Comparison of ENCODE assay signal across 29 cellular contexts in genomic region chrX:139972113-139972512, GRCh38. TPM values are rescaled to one million over a fixed set of nuclear protein-coding genes. Genes with fewer than 3 reads are reported as not detected.
DNase-seq lines count a peak whose midpoint lies in the region; ATAC-seq, FAIRE-seq and TF ChIP-seq lines count a peak whose summit lies in the region.
"Had no signal": no experiment of that assay in that cellular context is flagged by ENCODE, and none has a peak within 500 bp of the region (broad histone marks: within the 10 kb centered on the region; RNA-seq: fewer than 3 reads in every experiment).

No MANE protein-coding gene starts in this region.

- no peak overlapping the region for H3K4me3 Mint-ChIP-seq in astrocyte (ENCODE audit: unreplicated experiment)
- H3K4me3 Mint-ChIP-seq: CD14-positive monocyte; CD4-positive, alpha-beta memory T cell; CD4-positive, CD25-positive, alpha-beta regulatory T cell; CD8-positive, alpha-beta memory T cell had no signal

- H2AFZ ChIP-seq in HepG2 (ENCODE audit: low read length) (no peak overlapping the region), astrocyte (ENCODE audit: low read depth, low read length) (no peak overlapping the region)

- TF ChIP-seq CTCF in right lobe of liver (IDR thresholded peaks at IDR 0.05) (no peak), HepG2 (CRISPR knock-in tag; IDR thresholded peaks at IDR 0.05) (no peak), astrocyte (IDR thresholded peaks at IDR 0.05; ENCODE audit: insufficient read depth, low read depth, low read length) (no peak), tibial artery (IDR thresholded peaks at IDR 0.05) (no peak)

- no peaks in the 10 kb centered on the region for H3K27me3 Mint-ChIP-seq in astrocyte (ENCODE audit: low read depth, unreplicated experiment)

- H3K4me1 ChIP-seq in right lobe of liver (peaks cover 0 to 13% (median 0%) of the 10 kb centered on the region in 4 donors), HepG2 (ENCODE audit: insufficient read depth, low read length) (no peaks in the 10 kb centered on the region), astrocyte (ENCODE audit: insufficient read depth, low read length) (no peaks in the 10 kb centered on the region), tibial artery (no peaks in the 10 kb centered on the region)
- H3K4me1 ChIP-seq: A549, BE2C, BLaER1 had no signal

- 25% methylated on average over 5 of the region's 5 CpGs for WGBS in right lobe of liver (ENCODE audit: insufficient coverage, low coverage, low lambda C conversion rate, missing lambda C conversion rate)
- WGBS in HepG2 (ENCODE audit: low lambda C conversion rate): 18% methylated on average over 5 of the region's 5 CpGs

- TF ChIP-seq EP300 in HepG2 (IDR thresholded peaks at IDR 0.05; ENCODE audit: low read depth in 2 of 2, low read length in 2 of 2) (no peak), HepG2 (CRISPR knock-in tag; IDR thresholded peaks at IDR 0.05; ENCODE audit: borderline replicate concordance) (no peak)

- H3K4me1 Mint-ChIP-seq in astrocyte (ENCODE audit: low read depth, unreplicated experiment): no peaks in the 10 kb centered on the region
- H3K4me1 Mint-ChIP-seq: CD14-positive monocyte; CD4-positive, CD25-positive, alpha-beta regulatory T cell; CD8-positive, alpha-beta memory T cell had no signal

- ATAC-seq in right lobe of liver: no peak
- no peak for ATAC-seq in HepG2
- ATAC-seq: GM12878 had no signal

- H3K4me3 ChIP-seq in right lobe of liver (peak overlapping the region in 2 of 3 donors; percentile 29 to 38), HepG2 (replicated peaks in 1 of 3; ENCODE audit: insufficient read depth in 1 of 3, low read depth in 2 of 3, low read length in 3 of 3) (no peak overlapping the region), astrocyte (ENCODE audit: insufficient read depth, low read depth, low read length) (no peak overlapping the region), tibial artery (no peak overlapping the region)
- H3K4me3 ChIP-seq: BLaER1, GM12878 had no signal

- FAIRE-seq in HepG2 (lab: Jason Lieb, UNC): no peak
- FAIRE-seq in astrocyte (lab: Jason Lieb, UNC): peak; percentile 87
- FAIRE-seq: A549, GM12878, GM12892, GM18507 had no signal

- H3K9me3 Mint-ChIP-seq in astrocyte (ENCODE audit: unreplicated experiment): no peaks in the 10 kb centered on the region
- H3K9me3 Mint-ChIP-seq: CD8-positive, alpha-beta memory T cell had no signal

- POLR2A ChIA-PET in HepG2 (lab: Yijun Ruan, JAX): no interaction called here

- H3K27ac ChIP-seq in right lobe of liver (no peak overlapping the region), HepG2 (ENCODE audit: extremely low read length, insufficient read depth, low read length) (no peak overlapping the region), astrocyte (ENCODE audit: low read depth, low read length) (no peak overlapping the region), tibial artery (no peak overlapping the region)
- H3K27ac ChIP-seq: 22Rv1, A549, BLaER1 had no signal

- H3K9me3 ChIP-seq in right lobe of liver: no peaks in the 10 kb centered on the region
- H3K9me3 ChIP-seq in HepG2 (ENCODE audit: low read length): no peaks in the 10 kb centered on the region
- H3K9me3 ChIP-seq in astrocyte (ENCODE audit: insufficient read depth, low read depth, low read length): no peaks in the 10 kb centered on the region
- peaks cover 0 to 6% (median 0%) of the 10 kb centered on the region in 3 donors for H3K9me3 ChIP-seq in tibial artery
- H3K9me3 ChIP-seq: A549, BE2C had no signal

- no peak overlapping the region for H3K27ac Mint-ChIP-seq in astrocyte (ENCODE audit: unreplicated experiment)
- H3K27ac Mint-ChIP-seq: CD4-positive, alpha-beta memory T cell; CD4-positive, CD25-positive, alpha-beta regulatory T cell; CD8-positive, alpha-beta memory T cell had no signal

- H3K9ac ChIP-seq in HepG2 (ENCODE audit: insufficient read depth, low read depth, low read length): no peak overlapping the region
- no peak overlapping the region for H3K9ac ChIP-seq in astrocyte (ENCODE audit: low read length)
- H3K9ac ChIP-seq: BLaER1 had no signal

- CTCF ChIA-PET in HepG2 (lab: Yijun Ruan, JAX; ENCODE audit: low intra/inter-chr PET ratio, low total read pairs): no interaction called here

- intact Hi-C loops in right lobe of liver (cut with DNase I): no loop called here
- intact Hi-C loops in HepG2 (cut with micrococcal nuclease; ENCODE audit: unreplicated experiment): no loop called here
- intact Hi-C loops in tibial artery (cut with DNase I; ENCODE audit: low total_unique reads): no loop called here

- no TSS peak for BruUV-seq in HepG2 (replicated peaks; lab: Mats Ljungman, UMichigan)

- H3K27me3 ChIP-seq in right lobe of liver (peaks cover 0 to 6% of the 10 kb centered on the region in 2 donors), HepG2 (ENCODE audit: control insufficient read depth in 1 of 2, insufficient read depth in 2 of 2, low read length in 2 of 2) (no peaks in the 10 kb centered on the region), astrocyte (ENCODE audit: insufficient read depth, low read length) (no peaks in the 10 kb centered on the region), tibial artery (no peaks in the 10 kb centered on the region)
- H3K27me3 ChIP-seq: BE2C had no signal

- in situ Hi-C loops in HepG2 (cut with HindIII; ENCODE audit: extremely low pct_ligation_motif_present, low pct_unique_long_range_greater_than_20kb): no loop called here

- no peaks in the 10 kb centered on the region for H3K36me3 ChIP-seq in right lobe of liver
- no peaks in the 10 kb centered on the region for H3K36me3 ChIP-seq in HepG2 (replicated peaks in 1 of 2; ENCODE audit: control insufficient read depth in 1 of 2, insufficient read depth in 2 of 2, low read length in 2 of 2)
- no peaks in the 10 kb centered on the region for H3K36me3 ChIP-seq in astrocyte (ENCODE audit: insufficient read depth, low read length)
- H3K36me3 ChIP-seq in tibial artery: no peaks in the 10 kb centered on the region
- H3K36me3 ChIP-seq: BE2C, BLaER1 had no signal

- TF ChIP-seq RAD21 in HepG2 (CRISPR knock-in tag; IDR thresholded peaks at IDR 0.05): no peak

- DNase-seq in right lobe of liver (no peak), HepG2 (ENCODE audit: low spot score) (no peak), astrocyte (ENCODE audit: low read depth) (no peak), activated T-cell treated with anti-CD3 and anti-CD28 coated beads for 4 hours (no peak), tibial artery (no peak)
- DNase-seq: ACHN; BE2C; C1 segment of cervical spinal cord; CD4-positive, alpha-beta memory T cell; CD4-positive, CD25-positive, alpha-beta regulatory T cell; CD8-positive, alpha-beta memory T cell; COR-L47; DMS 273 treated with DMSO at 0.1 percent for 48 hours; DMS153; DMS79; DND-41; EL; GDM1 had no signal

- no peaks in the 10 kb centered on the region for H3K79me2 ChIP-seq in HepG2 (ENCODE audit: insufficient read depth, low read length)
- no peaks in the 10 kb centered on the region for H3K79me2 ChIP-seq in astrocyte (ENCODE audit: insufficient read depth, low read length)

- TF ChIP-seq POLR2A in right lobe of liver (IDR thresholded peaks at IDR 0.05): no peak
- no peak for TF ChIP-seq POLR2A in HepG2 (IDR thresholded peaks at IDR 0.05; ENCODE audit: insufficient read depth in 1 of 2, low read depth in 2 of 2, low read length in 2 of 2)

- H4K20me1 ChIP-seq in HepG2 (ENCODE audit: insufficient read depth, low read length): no peaks in the 10 kb centered on the region
- no peaks in the 10 kb centered on the region for H4K20me1 ChIP-seq in astrocyte (ENCODE audit: insufficient read depth, low read length)
- H4K20me1 ChIP-seq: BLaER1 had no signal

- H3K4me2 ChIP-seq in HepG2 (ENCODE audit: low read depth, low read length): no peak overlapping the region
- H3K4me2 ChIP-seq in astrocyte (ENCODE audit: low read length): no peak overlapping the region
- H3K4me2 ChIP-seq: BLaER1 had no signal

- no peaks in the 10 kb centered on the region for H3K36me3 Mint-ChIP-seq in astrocyte (ENCODE audit: low read depth, unreplicated experiment)
- H3K36me3 Mint-ChIP-seq: CD14-positive monocyte; CD4-positive, alpha-beta memory T cell; CD4-positive, CD25-positive, alpha-beta regulatory T cell; CD8-positive, alpha-beta memory T cell had no signal

RNA-seq across cellular contexts. Expression of gene CXorf66, which starts 6.8 kb away (rescaled TPM):
- total RNA-seq in right lobe of liver (under 1 TPM in 1 of 6 experiments, not detected in 5; 0.18 TPM), HepG2 (2016; rRNA removed; fragmentation: Illumina TruSeq; extraction: Trizol) (not detected in 2 replicates), astrocyte (not detected in 2 replicates)
- total RNA-seq in HepG2 (2016; cell fraction: cytosol; rRNA removed; fragmentation: Illumina TruSeq; extraction: Trizol; ENCODE audit: low read depth): not detected in 2 replicates
- not detected in 2 replicates for total RNA-seq in HepG2 (2016; cell fraction: insoluble cytoplasmic fraction; rRNA removed; fragmentation: Illumina TruSeq; extraction: Trizol)
- total RNA-seq in HepG2 (2016; cell fraction: membrane; rRNA removed; fragmentation: Illumina TruSeq; extraction: Trizol): not detected in 2 replicates
- not detected in 2 replicates for total RNA-seq in HepG2 (2016; cell fraction: nucleus; rRNA removed; fragmentation: Illumina TruSeq; extraction: Trizol)
- polyA plus RNA-seq in HepG2 (2011; rRNA removed): not detected in 2 replicates
- polyA plus RNA-seq in HepG2 (2011; cell fraction: cytosol; rRNA removed): not detected in 2 replicates
- polyA plus RNA-seq in HepG2 (2011; cell fraction: nucleus; rRNA removed): not detected in 2 replicates
- polyA plus RNA-seq in HepG2 (2012): not detected in 2 replicates
- not detected in 2 replicates for polyA plus RNA-seq in HepG2 (2016; cell fraction: cytosol; fragmentation: Illumina TruSeq; extraction: Trizol; ENCODE audit: low read depth)
- not detected in 2 replicates for polyA plus RNA-seq in HepG2 (2016; cell fraction: insoluble cytoplasmic fraction; fragmentation: Illumina TruSeq; extraction: Trizol; ENCODE audit: low read depth)
- polyA plus RNA-seq in HepG2 (2016; cell fraction: membrane; fragmentation: Illumina TruSeq; extraction: Trizol; ENCODE audit: low read depth): not detected in 2 replicates
- polyA plus RNA-seq in HepG2 (2016; cell fraction: nucleus; fragmentation: Illumina TruSeq; extraction: Trizol; ENCODE audit: insufficient read depth, low read depth): not detected in 2 replicates
- polyA minus RNA-seq in HepG2 (2011; rRNA and poly(A)+ RNA removed; ENCODE audit: low replicate concordance): not detected in 2 replicates
- polyA minus RNA-seq in HepG2 (2011; cell fraction: cytosol; rRNA and poly(A)+ RNA removed): not detected in 2 replicates
- polyA minus RNA-seq in HepG2 (2011; cell fraction: nucleus; rRNA and poly(A)+ RNA removed): not detected in 2 replicates
- total RNA-seq: A172; CD4-positive, alpha-beta memory T cell; CD4-positive, CD25-positive, alpha-beta regulatory T cell; CD8-positive, alpha-beta memory T cell; Daoy; G401; GM12878 had no signal
- polyA plus RNA-seq: A549; AG04450; CD14-positive monocyte; CD4-positive, alpha-beta memory T cell; CD4-positive, CD25-positive, alpha-beta regulatory T cell; CD8-positive, alpha-beta memory T cell; GM12878 had no signal

RNA-seq across cellular contexts. Expression of gene ATP11C, which starts 39.3 kb away (rescaled TPM):
- total RNA-seq in right lobe of liver (10 to 100 TPM; 21.4 to 34.0 (median 29.1) TPM), HepG2 (2016; rRNA removed; fragmentation: Illumina TruSeq; extraction: Trizol) (16.0 and 16.9 TPM in 2 replicates), astrocyte (20.1 and 24.6 TPM in 2 replicates)
- total RNA-seq in HepG2 (2016; cell fraction: cytosol; rRNA removed; fragmentation: Illumina TruSeq; extraction: Trizol; ENCODE audit: low read depth): 4.8 and 5.5 TPM in 2 replicates
- total RNA-seq in HepG2 (2016; cell fraction: insoluble cytoplasmic fraction; rRNA removed; fragmentation: Illumina TruSeq; extraction: Trizol): 15.8 and 17.4 TPM in 2 replicates
- 7.3 and 7.8 TPM in 2 replicates for total RNA-seq in HepG2 (2016; cell fraction: membrane; rRNA removed; fragmentation: Illumina TruSeq; extraction: Trizol)
- total RNA-seq in HepG2 (2016; cell fraction: nucleus; rRNA removed; fragmentation: Illumina TruSeq; extraction: Trizol): 28.6 and 28.9 TPM in 2 replicates
- polyA plus RNA-seq in HepG2 (2011; rRNA removed): 8.3 and 8.5 TPM in 2 replicates
- 3.1 and 5.3 TPM in 2 replicates for polyA plus RNA-seq in HepG2 (2011; cell fraction: cytosol; rRNA removed)
- polyA plus RNA-seq in HepG2 (2011; cell fraction: nucleus; rRNA removed): 6.6 and 7.9 TPM in 2 replicates
- 10.5 and 13.0 TPM in 2 replicates for polyA plus RNA-seq in HepG2 (2012)
- polyA plus RNA-seq in HepG2 (2016; cell fraction: cytosol; fragmentation: Illumina TruSeq; extraction: Trizol; ENCODE audit: low read depth): 1.1 and 1.2 TPM in 2 replicates
- polyA plus RNA-seq in HepG2 (2016; cell fraction: insoluble cytoplasmic fraction; fragmentation: Illumina TruSeq; extraction: Trizol; ENCODE audit: low read depth): 12.5 and 14.1 TPM in 2 replicates
- 2.6 and 2.8 TPM in 2 replicates for polyA plus RNA-seq in HepG2 (2016; cell fraction: membrane; fragmentation: Illumina TruSeq; extraction: Trizol; ENCODE audit: low read depth)
- 27.2 and 27.4 TPM in 2 replicates for polyA plus RNA-seq in HepG2 (2016; cell fraction: nucleus; fragmentation: Illumina TruSeq; extraction: Trizol; ENCODE audit: insufficient read depth, low read depth)
- polyA minus RNA-seq in HepG2 (2011; rRNA and poly(A)+ RNA removed; ENCODE audit: low replicate concordance): 7.6 and 13.7 TPM in 2 replicates
- polyA minus RNA-seq in HepG2 (2011; cell fraction: cytosol; rRNA and poly(A)+ RNA removed): 13.0 and 15.3 TPM in 2 replicates
- 34.8 and 37.4 TPM in 2 replicates for polyA minus RNA-seq in HepG2 (2011; cell fraction: nucleus; rRNA and poly(A)+ RNA removed)
- total RNA-seq: G401 had no signal

Comparison
In these comparisons a context has a peak if more than half of its experiments do, and no peak if none do; other contexts are left out.
1. H3K4me3 ChIP-seq: peak in right lobe of liver (2 of 3); none in HepG2 (0 of 3), astrocyte (single experiment) and tibial artery (0 of 2).